In genomic region chr10:80077869-80078447, GRCh38 we compare ENCODE assay signal across 8 cellular contexts. TPM values are rescaled to one million over a fixed set of nuclear protein-coding genes. Genes with fewer than 3 reads are reported as not detected.
DNase-seq lines count a peak whose midpoint lies in the region; ATAC-seq and TF ChIP-seq lines count a peak whose summit lies in the region.

No MANE protein-coding gene starts in this region.

- H3K27ac Mint-ChIP-seq in Calu3 (ENCODE audit: unreplicated experiment): peak overlapping the region; percentile 73
- H3K27ac Mint-ChIP-seq in effector memory CD8-positive, alpha-beta T cell: peak overlapping the region; percentile 87 to 97

- H4K20me1 ChIP-seq in MM.1S (ENCODE audit: insufficient read depth, low read length): no peaks in the 10 kb centered on the region

- peaks cover 23% of the 10 kb centered on the region for H3K4me1 Mint-ChIP-seq in Calu3 (ENCODE audit: low read depth, unreplicated experiment)
- peaks cover 10 to 14% of the 10 kb centered on the region in 2 donors for H3K4me1 Mint-ChIP-seq in effector memory CD8-positive, alpha-beta T cell (ENCODE audit: low read depth in 2 of 2)

- no peak for TF ChIP-seq CTCF in Calu3 (IDR thresholded peaks at IDR 0.05; ENCODE audit: unreplicated experiment)
- TF ChIP-seq CTCF in MM.1S (IDR thresholded peaks at IDR 0.05; ENCODE audit: low read length): no peak
- no peak for TF ChIP-seq CTCF in neutrophil (IDR thresholded peaks at IDR 0.05)

- BruUV-seq in Calu3 (replicated peaks; lab: Mats Ljungman, UMichigan): TSS peak; percentile 63

- H3K79me2 ChIP-seq in MM.1S (ENCODE audit: low read length): peaks cover 13% of the 10 kb centered on the region

- ATAC-seq in effector memory CD8-positive, alpha-beta T cell (replicated peaks): no peak
- no peak for ATAC-seq in GM21423 (IDR thresholded peaks at IDR 0.05; ENCODE audit: unreplicated experiment)

- DNase-seq in Calu3 (no peak), MM.1S (no peak), AG20443 (ENCODE audit: low spot score) (no peak), GM19240 (ENCODE audit: insufficient read length, low spot score) (no peak)
- no peak for DNase-seq in effector memory CD8-positive, alpha-beta T cell
- DNase-seq in activated CD4-positive, CD25-positive, alpha-beta regulatory T cell (lab: John Stamatoyannopoulos, UW): no peak

- H3K4me1 ChIP-seq in MM.1S (ENCODE audit: low read length) (peaks cover 7% of the 10 kb centered on the region; the same call in 1 of the 2 replicates), neutrophil (ENCODE audit: control insufficient read depth in 1 of 2, insufficient read depth in 1 of 2, low read depth in 1 of 2, low read length in 1 of 2) (peaks cover 12 to 13% of the 10 kb centered on the region in 2 experiments)

- H3K9me3 ChIP-seq in MM.1S (replicated peaks; ENCODE audit: insufficient read depth, low read length) (no peaks in the 10 kb centered on the region), neutrophil (no peaks in the 10 kb centered on the region)

- no peaks in the 10 kb centered on the region for H3K27me3 Mint-ChIP-seq in Calu3 (ENCODE audit: unreplicated experiment)
- H3K27me3 Mint-ChIP-seq in effector memory CD8-positive, alpha-beta T cell: no peaks in the 10 kb centered on the region

- no peaks in the 10 kb centered on the region for H3K27me3 ChIP-seq in MM.1S (replicated peaks; ENCODE audit: insufficient read depth, low read length)
- H3K27me3 ChIP-seq in neutrophil: no peaks in the 10 kb centered on the region

- H3K9me2 ChIP-seq in MM.1S (replicated peaks; ENCODE audit: insufficient read depth, low read length): no peaks in the 10 kb centered on the region

- H2AFZ ChIP-seq in MM.1S (ENCODE audit: low read length): peak overlapping the region; percentile 96

- peak overlapping the region; percentile 78 for H3K4me3 Mint-ChIP-seq in Calu3 (ENCODE audit: low read depth, unreplicated experiment)
- H3K4me3 Mint-ChIP-seq in effector memory CD8-positive, alpha-beta T cell: peak overlapping the region; percentile 78 to 93

- H3K36me3 ChIP-seq in MM.1S (replicated peaks; ENCODE audit: insufficient read depth, low read length) (no peaks in the 10 kb centered on the region), neutrophil (no peaks in the 10 kb centered on the region)

- peak overlapping the region; percentile 82 for H3K4me2 ChIP-seq in MM.1S (ENCODE audit: low read depth, low read length)

- H3F3A ChIP-seq in MM.1S (ENCODE audit: insufficient read depth, low read length): peaks cover 14% of the 10 kb centered on the region

- H3K9ac ChIP-seq in MM.1S (ENCODE audit: low read length): peak overlapping the region; percentile 87

- peaks cover 20% of the 10 kb centered on the region for H3K36me3 Mint-ChIP-seq in Calu3 (ENCODE audit: insufficient read depth, unreplicated experiment)
- peaks cover 15% of the 10 kb centered on the region for H3K36me3 Mint-ChIP-seq in effector memory CD8-positive, alpha-beta T cell (ENCODE audit: insufficient read depth)

- H3K9me3 Mint-ChIP-seq in Calu3 (ENCODE audit: low read depth, unreplicated experiment): no peaks in the 10 kb centered on the region
- no peaks in the 10 kb centered on the region for H3K9me3 Mint-ChIP-seq in effector memory CD8-positive, alpha-beta T cell

- peak overlapping the region; percentile 91 for H3K27ac ChIP-seq in MM.1S (ENCODE audit: low read length)
- peak overlapping the region; percentile 71 for H3K27ac ChIP-seq in neutrophil

- intact Hi-C loops in Calu3 (cut with micrococcal nuclease; ENCODE audit: unreplicated experiment): no loop called here

- peak overlapping the region; percentile 96 for H3K4me3 ChIP-seq in MM.1S (ENCODE audit: low read length)
- peak overlapping the region; percentile 75 to 90 for H3K4me3 ChIP-seq in neutrophil (ENCODE audit: low read depth in 1 of 2, low read length in 1 of 2)

- CTCF ChIA-PET in Calu3 (lab: Charles Lee): interaction anchor here (0.5 to 1.6 kb wide), 3 partner anchors 10 to 52 kb away, joined by 3 to 5 read pairs (median 4); no protein-coding TSS in a partner anchor

RNA-seq across cellular contexts. Expression of gene TMEM254, which starts 0.5 kb away (rescaled TPM):
- total RNA-seq in Calu3 (2022): 26.5 and 33.2 TPM in 2 replicates

RNA-seq across cellular contexts. Expression of gene PLAC9, which starts 54.6 kb away (rescaled TPM):
- total RNA-seq in Calu3 (2022): not detected in 2 replicates
